ENCODE assay signal across 8 cellular contexts in genomic region chr9:134407123-134407779, GRCh38.
DNase-seq lines count a peak whose midpoint lies in the region; ATAC-seq and TF ChIP-seq lines count a peak whose summit lies in the region.

No MANE protein-coding gene starts in this region.

- peak; percentile 60 for ATAC-seq in GM21825 (IDR thresholded peaks at IDR 0.05; ENCODE audit: unreplicated experiment)
- ATAC-seq in left ventricle myocardium superior = peak; percentile 73

- H3K27ac ChIP-seq in MM.1S (ENCODE audit: low read length) = peak overlapping the region; percentile 44; the same call in 1 of the 2 replicates
- H3K27ac ChIP-seq in urinary bladder (ENCODE audit: low read depth) = peak overlapping the region; percentile 54

- H3K79me2 ChIP-seq in MM.1S (ENCODE audit: low read length) = no peaks in the 10 kb centered on the region; the same call in 1 of the 2 replicates

- H3F3A ChIP-seq in MM.1S (ENCODE audit: insufficient read depth, low read length) = no peaks in the 10 kb centered on the region

- H4K20me1 ChIP-seq in MM.1S (ENCODE audit: insufficient read depth, low read length) = no peaks in the 10 kb centered on the region

- peak overlapping the region; percentile 35; the same call in 1 of the 2 replicates for H2AFZ ChIP-seq in MM.1S (ENCODE audit: low read length)

- no peaks in the 10 kb centered on the region for H3K27me3 ChIP-seq in MM.1S (replicated peaks; ENCODE audit: insufficient read depth, low read length)

- intact Hi-C loops in left ventricle myocardium superior (cut with micrococcal nuclease) = no loop called here

- DNase-seq in Daoy (ENCODE audit: low read depth) = peak; percentile 98
- DNase-seq in MM.1S = peak; percentile 87
- peak; percentile 58 for DNase-seq in T follicular helper cell (ENCODE audit: low read depth)
- DNase-seq in amniotic epithelial cell (ENCODE audit: low read depth) = peak; percentile 87
- peak; percentile 94 for DNase-seq in left ventricle myocardium superior
- peak; percentile 89 for DNase-seq in putamen (ENCODE audit: low spot score)

- no peaks in the 10 kb centered on the region for H3K36me3 ChIP-seq in MM.1S (replicated peaks; ENCODE audit: insufficient read depth, low read length)
- no peaks in the 10 kb centered on the region for H3K36me3 ChIP-seq in urinary bladder (ENCODE audit: insufficient read depth)

- H3K4me1 ChIP-seq in MM.1S (ENCODE audit: low read length) (peaks cover 30% of the 10 kb centered on the region), urinary bladder (ENCODE audit: insufficient read depth) (peaks cover 6% of the 10 kb centered on the region)

- H3K4me3 ChIP-seq in MM.1S (ENCODE audit: low read length) (peak overlapping the region; percentile 50), urinary bladder (ENCODE audit: low read depth, low read length) (no peak overlapping the region)

- H3K4me2 ChIP-seq in MM.1S (ENCODE audit: low read depth, low read length) = peak overlapping the region; percentile 93

- H3K9me3 ChIP-seq in MM.1S (replicated peaks; ENCODE audit: insufficient read depth, low read length) = no peaks in the 10 kb centered on the region

- 7% methylated on average over 33 of the region's 33 CpGs for WGBS in urinary bladder

- no peaks in the 10 kb centered on the region for H3K9me2 ChIP-seq in MM.1S (replicated peaks; ENCODE audit: insufficient read depth, low read length)

- no peak for TF ChIP-seq CTCF in MM.1S (IDR thresholded peaks at IDR 0.05; ENCODE audit: low read length)

- peak overlapping the region; percentile 57 for H3K9ac ChIP-seq in MM.1S (ENCODE audit: low read length)
